ENCODE assay signal across 9 cellular contexts in the genomic region with DNA sequence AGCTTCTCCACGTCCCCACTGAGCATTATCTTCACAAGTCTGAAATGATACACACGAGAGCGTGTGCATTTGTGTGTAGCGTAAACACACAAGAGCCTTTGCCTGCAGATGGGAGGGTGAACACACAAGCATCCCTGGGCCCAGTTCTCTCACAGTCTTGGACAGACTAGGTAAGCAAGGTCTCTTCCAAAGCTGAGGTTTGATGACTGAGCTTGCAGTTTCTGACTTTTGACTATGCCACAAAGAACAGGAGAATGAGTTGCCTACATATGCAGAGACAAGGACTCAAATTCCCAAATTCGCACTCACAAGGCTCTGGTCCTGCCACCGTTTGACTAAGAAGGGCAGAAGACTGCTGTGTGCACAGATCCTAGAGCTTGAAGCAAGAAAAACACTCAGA. TPM values are rescaled to one million over a fixed set of nuclear protein-coding genes. Genes with fewer than 3 reads are reported as not detected.
A peak's percentile ranks its signal among the peaks of the same experiment; 100 is the strongest.
DNase-seq lines count a peak whose midpoint lies in the region; ATAC-seq and TF ChIP-seq lines count a peak whose summit lies in the region.
"Had no signal": no experiment of that assay in that cellular context is flagged by ENCODE, and none has a peak within 500 bp of the region (broad histone marks: within the 10 kb centered on the region; RNA-seq: fewer than 3 reads in every experiment).

No MANE protein-coding gene starts in this region.

- H3K36me3 Mint-ChIP-seq in T-helper 1 cell treated with Interleukin-12 subunit alpha and Interleukin-12 subunit beta and Interleukin-4 antibody, amounts not matched to agents 30 μg/mL and 1 μg/mL, for 36 hours (ENCODE audit: low read depth): peaks cover 51% of the 10 kb centered on the region
- peaks cover 6% of the 10 kb centered on the region for H3K36me3 Mint-ChIP-seq in natural killer cell treated with Interleukin-12 subunit alpha and Interleukin-12 subunit beta and Interleukin-15 and Interleukin-18, amount 100 ng/mL, for 72 hours
- H3K36me3 Mint-ChIP-seq in type B pancreatic cell: peaks cover 20% of the 10 kb centered on the region

- peak overlapping the region; percentile 98 for H3K27ac Mint-ChIP-seq in T-helper 1 cell treated with Interleukin-12 subunit alpha and Interleukin-12 subunit beta and Interleukin-4 antibody, amounts not matched to agents 30 μg/mL and 1 μg/mL, for 36 hours
- peak overlapping the region; percentile 91 to 98 for H3K27ac Mint-ChIP-seq in natural killer cell treated with Interleukin-12 subunit alpha and Interleukin-12 subunit beta and Interleukin-15 and Interleukin-18, amount 100 ng/mL, for 72 hours
- no peak overlapping the region for H3K27ac Mint-ChIP-seq in type B pancreatic cell

- peaks cover 4% of the 10 kb centered on the region for H3K27me3 Mint-ChIP-seq in T-helper 1 cell treated with Interleukin-12 subunit alpha and Interleukin-12 subunit beta and Interleukin-4 antibody, amounts not matched to agents 30 μg/mL and 1 μg/mL, for 36 hours (ENCODE audit: low read depth)
- no peaks in the 10 kb centered on the region for H3K27me3 Mint-ChIP-seq in natural killer cell treated with Interleukin-12 subunit alpha and Interleukin-12 subunit beta and Interleukin-15 and Interleukin-18, amount 100 ng/mL, for 72 hours
- no peaks in the 10 kb centered on the region for H3K27me3 Mint-ChIP-seq in type B pancreatic cell

- TF ChIP-seq CTCF in GM13977 (IDR thresholded peaks at IDR 0.05; ENCODE audit: extremely low read depth, insufficient read depth, missing control alignments) (no peak), type B pancreatic cell (conservative IDR thresholded peaks at IDR 0.05) (no peak)

- peaks cover 58% of the 10 kb centered on the region for H3K4me1 Mint-ChIP-seq in T-helper 1 cell treated with Interleukin-12 subunit alpha and Interleukin-12 subunit beta and Interleukin-4 antibody, amounts not matched to agents 30 μg/mL and 1 μg/mL, for 36 hours (ENCODE audit: low read depth)
- peaks cover 69 to 86% of the 10 kb centered on the region in 2 donors for H3K4me1 Mint-ChIP-seq in natural killer cell treated with Interleukin-12 subunit alpha and Interleukin-12 subunit beta and Interleukin-15 and Interleukin-18, amount 100 ng/mL, for 72 hours (ENCODE audit: low read depth in 2 of 2)
- H3K4me1 Mint-ChIP-seq in type B pancreatic cell (ENCODE audit: unreplicated experiment): peaks cover 12% of the 10 kb centered on the region

- in situ Hi-C loops in GM13977 (cut with MboI; ENCODE audit: low pct_unique_long_range_greater_than_20kb, low sequenced_read_pairs, unreplicated experiment): no loop called here

- peak; percentile 8 for ATAC-seq in GM18498 (IDR thresholded peaks at IDR 0.05; ENCODE audit: unreplicated experiment)
- peak; percentile 6 for ATAC-seq in GM21381 (IDR thresholded peaks at IDR 0.05; ENCODE audit: unreplicated experiment)
- peak; percentile 2 to 35 for ATAC-seq in natural killer cell treated with Interleukin-12 subunit alpha and Interleukin-12 subunit beta and Interleukin-15 and Interleukin-18, amount 100 ng/mL, for 72 hours
- no peak for ATAC-seq in GM21825 (IDR thresholded peaks at IDR 0.05; ENCODE audit: unreplicated experiment)
- no peak for ATAC-seq in left lobe of liver

- DNase-seq in natural killer cell treated with Interleukin-12 subunit alpha and Interleukin-12 subunit beta and Interleukin-15 and Interleukin-18, amount 100 ng/mL, for 72 hours (ENCODE audit: low spot score): no peak
- no peak for DNase-seq in left lobe of liver (ENCODE audit: low spot score)
- DNase-seq in GM13977 (ENCODE audit: low spot score): no peak
- DNase-seq in type B pancreatic cell (ENCODE audit: extremely low spot score, unreplicated experiment): no peak
- DNase-seq: amygdala had no signal

- H3K9me3 Mint-ChIP-seq in T-helper 1 cell treated with Interleukin-12 subunit alpha and Interleukin-12 subunit beta and Interleukin-4 antibody, amounts not matched to agents 30 μg/mL and 1 μg/mL, for 36 hours: no peaks in the 10 kb centered on the region
- no peaks in the 10 kb centered on the region for H3K9me3 Mint-ChIP-seq in natural killer cell treated with Interleukin-12 subunit alpha and Interleukin-12 subunit beta and Interleukin-15 and Interleukin-18, amount 100 ng/mL, for 72 hours
- H3K9me3 Mint-ChIP-seq in type B pancreatic cell: no peaks in the 10 kb centered on the region

- peak overlapping the region; percentile 30 for H3K4me3 Mint-ChIP-seq in T-helper 1 cell treated with Interleukin-12 subunit alpha and Interleukin-12 subunit beta and Interleukin-4 antibody, amounts not matched to agents 30 μg/mL and 1 μg/mL, for 36 hours
- peak overlapping the region; percentile 79 for H3K4me3 Mint-ChIP-seq in natural killer cell treated with Interleukin-12 subunit alpha and Interleukin-12 subunit beta and Interleukin-15 and Interleukin-18, amount 100 ng/mL, for 72 hours
- H3K4me3 Mint-ChIP-seq in type B pancreatic cell: no peak overlapping the region

RNA-seq across cellular contexts. Expression of a gene that starts 55.8 kb away (rescaled TPM):
- total RNA-seq in natural killer cell treated with Interleukin-12 subunit alpha and Interleukin-12 subunit beta and Interleukin-15 and Interleukin-18, amount 100 ng/mL, for 72 hours: 10 to 100 TPM; 16.6 to 21.8 TPM
- total RNA-seq in left lobe of liver (5.7 TPM), type B pancreatic cell (ENCODE audit: low replicate concordance) (25.9 and 35.9 TPM in 2 replicates)

Comparison
In these comparisons a context has a peak if more than half of its experiments do, and no peak if none do; other contexts are left out.
1. ATAC-seq: peak in GM18498 (single experiment), GM21381 (single experiment) and natural killer cell treated with Interleukin-12 subunit alpha and Interleukin-12 subunit beta and Interleukin-15 and Interleukin-18, amount 100 ng/mL, for 72 hours (2 of 2); none in GM21825 (single experiment) and left lobe of liver (single experiment).